Comparison of ENCODE assay signal across 10 cellular contexts in the genomic region with DNA sequence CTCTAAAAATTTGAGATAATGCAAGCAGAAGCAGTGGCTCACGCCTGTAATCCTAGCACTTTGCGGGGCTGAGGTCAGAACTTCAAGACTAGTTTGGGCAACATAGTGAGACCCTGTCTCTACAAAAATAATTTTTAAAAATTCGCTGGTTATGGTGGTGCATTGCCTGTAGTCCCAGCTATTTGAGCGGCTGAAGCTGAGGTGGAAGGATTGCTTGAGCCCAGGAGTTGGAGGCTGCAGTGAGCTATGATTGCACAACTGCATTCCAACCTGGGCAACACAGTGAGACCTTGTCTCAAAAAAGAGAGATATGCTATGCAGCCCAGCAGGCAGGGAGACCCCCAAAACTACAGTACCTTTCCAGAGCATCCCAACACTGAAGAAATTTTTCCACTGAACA. TPM values are rescaled to one million over a fixed set of nuclear protein-coding genes. Genes with fewer than 3 reads are reported as not detected.
DNase-seq lines count a peak whose midpoint lies in the region; ATAC-seq and TF ChIP-seq lines count a peak whose summit lies in the region.
"Had no signal": no experiment of that assay in that cellular context is flagged by ENCODE, and none has a peak within 500 bp of the region (broad histone marks: within the 10 kb centered on the region; RNA-seq: fewer than 3 reads in every experiment).

No MANE protein-coding gene starts in this region.

- no peaks in the 10 kb centered on the region for H4K20me1 ChIP-seq in DOHH2 (ENCODE audit: control insufficient read depth, insufficient read depth, low read depth, low read length)

- TF ChIP-seq CTCF in DOHH2 (IDR thresholded peaks at IDR 0.05; ENCODE audit: low read depth, low read length, poor library complexity, severe bottlenecking), result no peak
- no peak for TF ChIP-seq CTCF in NB4 (IDR thresholded peaks at IDR 0.05; ENCODE audit: low read depth, low read length)
- TF ChIP-seq CTCF in choroid plexus epithelial cell (conservative IDR thresholded peaks at IDR 0.05; ENCODE audit: low read depth, low read length), result no peak

- H3K4me1 Mint-ChIP-seq in naive thymus-derived CD8-positive, alpha-beta T cell, result peaks cover 15 to 78% (median 65%) of the 10 kb centered on the region in 4 donors

- ATAC-seq in naive thymus-derived CD8-positive, alpha-beta T cell, result no peak
- no peak for ATAC-seq in GM19397 (IDR thresholded peaks at IDR 0.05; ENCODE audit: unreplicated experiment)

- H3K4me2 ChIP-seq in DOHH2 (ENCODE audit: low read length), result peak overlapping the region; percentile 80

- peak overlapping the region; percentile 89 to 100 (median 99) for H3K4me3 Mint-ChIP-seq in naive thymus-derived CD8-positive, alpha-beta T cell

- H3K4me3 ChIP-seq in DOHH2 (ENCODE audit: low read length), result peak overlapping the region; percentile 96
- H3K4me3 ChIP-seq in NB4 (ENCODE audit: low read depth, low read length), result peak overlapping the region; percentile 91
- peak overlapping the region; percentile 79 for H3K4me3 ChIP-seq in choroid plexus epithelial cell (ENCODE audit: low read depth, low read length)
- no peak overlapping the region for H3K4me3 ChIP-seq in MG63

- peaks cover 7 to 39% (median 37%) of the 10 kb centered on the region in 3 donors for H3K36me3 Mint-ChIP-seq in naive thymus-derived CD8-positive, alpha-beta T cell

- intact Hi-C loops in cardiac septum (cut with DNase I), result loop anchor here (5.0 kb wide), 1 partner anchor 87 kb away; no protein-coding TSS in a partner anchor

- H3K9me3 ChIP-seq in DOHH2 (ENCODE audit: control insufficient read depth, insufficient read depth, low read length) (no peaks in the 10 kb centered on the region), MG63 (no peaks in the 10 kb centered on the region)

- H3K36me3 ChIP-seq in DOHH2 (ENCODE audit: control insufficient read depth, low read length) (peaks cover 54% of the 10 kb centered on the region), MG63 (peaks cover 8% of the 10 kb centered on the region; the same call in 1 of the 2 replicates)

- TF ChIP-seq POLR2A in NB4 (IDR thresholded peaks at IDR 0.05; ENCODE audit: extremely low read depth, insufficient read length), result no peak

- no peak overlapping the region for H3K27ac ChIP-seq in DOHH2 (ENCODE audit: low read depth, low read length)

- DNase-seq in NB4 (ENCODE audit: low read depth), result peak; percentile 51
- no peak for DNase-seq in choroid plexus epithelial cell (ENCODE audit: low read depth)
- DNase-seq in naive thymus-derived CD8-positive, alpha-beta T cell, result no peak
- no peak for DNase-seq in MG63
- no peak for DNase-seq in KG1 (lab: John Stamatoyannopoulos, UW)
- DNase-seq in cardiac septum (ENCODE audit: low spot score), result no peak
- DNase-seq: activated CD4-positive, alpha-beta T cell treated with anti-CD3 and anti-CD28 coated beads, Interleukin-2, amount 50 U/mL, for 1 hour; NCI-H2107 had no signal

- H3K4me1 ChIP-seq in DOHH2 (ENCODE audit: control insufficient read depth, low read length), result peaks cover 35% of the 10 kb centered on the region

- peak overlapping the region in 5 of 10 donors; percentile 36 to 97 (median 73) for H3K27ac Mint-ChIP-seq in naive thymus-derived CD8-positive, alpha-beta T cell

- H3K79me2 ChIP-seq in DOHH2 (ENCODE audit: control insufficient read depth, low read length), result peaks cover 51% of the 10 kb centered on the region

- 0 out of 2 replicates have a peak, but pooled peaks cover 3% of the 10 kb centered on the region for H3F3A ChIP-seq in DOHH2 (ENCODE audit: control insufficient read depth, insufficient read depth)

- no peaks in the 10 kb centered on the region for H3K9me2 ChIP-seq in DOHH2 (replicated peaks; ENCODE audit: control insufficient read depth, low read length)

- H3K27me3 ChIP-seq in DOHH2 (ENCODE audit: control insufficient read depth, low read length), result no peaks in the 10 kb centered on the region
- H3K27me3 ChIP-seq in MG63, result no peaks in the 10 kb centered on the region

- H3K9me3 Mint-ChIP-seq in naive thymus-derived CD8-positive, alpha-beta T cell, result no peaks in the 10 kb centered on the region

- POLR2A ChIA-PET in naive thymus-derived CD8-positive, alpha-beta T cell (lab: Charles Lee), result interaction anchor here (0.7 kb wide), 2 partner anchors 10 to 176 kb away, joined by 3 to 9 read pairs; no protein-coding TSS in a partner anchor

- no peaks in the 10 kb centered on the region for H3K27me3 Mint-ChIP-seq in naive thymus-derived CD8-positive, alpha-beta T cell

RNA-seq across cellular contexts. Expression of a gene that starts 2.3 kb away (rescaled TPM):
- total RNA-seq in naive thymus-derived CD8-positive, alpha-beta T cell, result 10 to 100 TPM; 37.3 to 41.5 TPM
- polyA plus RNA-seq in naive thymus-derived CD8-positive, alpha-beta T cell, result 100 to 1,000 TPM in 1 of 3 donors, 10 to 100 TPM in 2; 88.7 to 166 (median 90.3) TPM
- total RNA-seq in MG63 (2014; rRNA removed; shearing (Covaris generic); ENCODE audit: low replicate concordance), result 62.9 and 118 TPM in 2 replicates
- total RNA-seq in cardiac septum, result 19.3 TPM
